Comparison of ENCODE assay signal across 1 cellular context in the genomic region with DNA sequence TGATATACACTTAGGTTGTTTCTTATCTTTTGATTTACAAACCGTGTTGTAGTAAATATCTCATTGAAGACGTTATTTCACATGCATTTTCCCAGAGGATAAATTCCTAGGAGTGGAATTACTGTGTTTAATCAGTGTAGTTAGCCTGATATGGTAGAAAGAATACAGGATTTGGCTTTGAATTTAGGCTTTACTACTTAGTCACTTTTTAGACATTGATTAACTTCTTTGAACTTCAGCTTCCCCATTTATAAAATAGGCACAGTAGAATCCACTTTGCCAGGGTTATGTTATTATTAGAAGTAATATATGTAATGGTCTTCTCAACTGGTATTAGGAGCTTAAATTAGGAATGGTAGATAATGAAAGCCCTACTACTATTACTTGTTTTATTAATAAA.
TF ChIP-seq lines count a peak whose summit lies in the region.

No MANE protein-coding gene starts in this region.

TF ChIP-seq in HepG2, 621 proteins besides CTCF, POLR2A, EP300 and RAD21:
- TF ChIP-seq, protein P1, sequence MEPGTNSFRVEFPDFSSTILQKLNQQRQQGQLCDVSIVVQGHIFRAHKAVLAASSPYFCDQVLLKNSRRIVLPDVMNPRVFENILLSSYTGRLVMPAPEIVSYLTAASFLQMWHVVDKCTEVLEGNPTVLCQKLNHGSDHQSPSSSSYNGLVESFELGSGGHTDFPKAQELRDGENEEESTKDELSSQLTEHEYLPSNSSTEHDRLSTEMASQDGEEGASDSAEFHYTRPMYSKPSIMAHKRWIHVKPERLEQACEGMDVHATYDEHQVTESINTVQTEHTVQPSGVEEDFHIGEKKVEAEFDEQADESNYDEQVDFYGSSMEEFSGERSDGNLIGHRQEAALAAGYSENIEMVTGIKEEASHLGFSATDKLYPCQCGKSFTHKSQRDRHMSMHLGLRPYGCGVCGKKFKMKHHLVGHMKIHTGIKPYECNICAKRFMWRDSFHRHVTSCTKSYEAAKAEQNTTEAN (CRISPR knock-in tag; conservative IDR thresholded peaks at IDR 0.05) = no peak
- TF ChIP-seq BCLAF1 (IDR thresholded peaks at IDR 0.05) = no peak
- TF ChIP-seq GLI4 (CRISPR knock-in tag; IDR thresholded peaks at IDR 0.05; ENCODE audit: borderline replicate concordance) = no peak
TF ChIP-seq in HepG2: peak in this region for 0.
